ENCODE assay signal across 19 cellular contexts in genomic region chr21:42351626-42352432, GRCh38. TPM values are rescaled to one million over a fixed set of nuclear protein-coding genes. Genes with fewer than 3 reads are reported as not detected.
"Had no signal": no experiment of that assay in that cellular context is flagged by ENCODE, and none has a peak within 500 bp of the region (broad histone marks: within the 10 kb centered on the region; RNA-seq: fewer than 3 reads in every experiment).

No MANE protein-coding gene starts in this region.

- H3K27ac Mint-ChIP-seq: activated CD4-positive, alpha-beta memory T cell treated with anti-CD3 and anti-CD28 coated beads, Interleukin-2, amount 10 ng/mL, durations not matched to agents 7 days and 5 days had no signal

- ATAC-seq: gastrocnemius medialis, heart right ventricle had no signal

- H3K4me3 Mint-ChIP-seq: activated CD4-positive, alpha-beta memory T cell treated with anti-CD3 and anti-CD28 coated beads, Interleukin-2, amount 10 ng/mL, durations not matched to agents 7 days and 5 days had no signal

- H3K27ac ChIP-seq: adrenal gland, gastrocnemius medialis, heart right ventricle, parathyroid adenoma, right atrium auricular region had no signal

- DNase-seq: activated CD4-positive, alpha-beta memory T cell treated with anti-CD3 and anti-CD28 coated beads, Interleukin-2, amount 10 ng/mL, durations not matched to agents 7 days and 5 days; activated CD4-positive, alpha-beta T cell treated with anti-CD3 and anti-CD28 coated beads for 1 hour; activated gamma-delta T cell treated with Interleukin-2 at 50 U/mL for 16 hours; cortex of kidney; effector CD8-positive, alpha-beta T cell; gastrocnemius medialis; heart right ventricle; mesendoderm; stimulated activated CD4-positive, alpha-beta T cell treated with anti-CD3 and anti-CD28 coated beads, Interleukin-1b, Interleukin-23, amount 100 ng/mL, for 48 hours; stimulated activated naive CD4-positive, alpha-beta T cell treated with Interleukin-2 at 50 U/mL for 16 hours had no signal

- H3K4me3 ChIP-seq: adrenal gland, gastrocnemius medialis, heart right ventricle, right atrium auricular region had no signal

- H3K4me1 Mint-ChIP-seq: activated CD4-positive, alpha-beta memory T cell treated with anti-CD3 and anti-CD28 coated beads, Interleukin-2, amount 10 ng/mL, durations not matched to agents 7 days and 5 days had no signal

- H3K4me1 ChIP-seq: adrenal gland, gastrocnemius medialis, heart right ventricle, parathyroid adenoma, right atrium auricular region had no signal

- H3K36me3 ChIP-seq: adrenal gland, gastrocnemius medialis, heart right ventricle, right atrium auricular region had no signal

- H3K9me3 ChIP-seq: adrenal gland, gastrocnemius medialis had no signal

- H3K27me3 ChIP-seq: adrenal gland, right atrium auricular region had no signal

RNA-seq across cellular contexts. Expression of gene TFF2, which starts 1.0 kb away (rescaled TPM):
- total RNA-seq: activated CD4-positive, alpha-beta memory T cell treated with anti-CD3 and anti-CD28 coated beads, Interleukin-2, amount 10 ng/mL, durations not matched to agents 7 days and 5 days; adrenal gland; cardiac septum; gastrocnemius medialis; heart right ventricle; kidney epithelial cell; liver; right atrium auricular region; SK-MEL-5; temporal lobe; urinary bladder had no signal

RNA-seq across cellular contexts. Expression of gene TFF1, which starts 14.5 kb away (rescaled TPM):
- total RNA-seq: activated CD4-positive, alpha-beta memory T cell treated with anti-CD3 and anti-CD28 coated beads, Interleukin-2, amount 10 ng/mL, durations not matched to agents 7 days and 5 days; cardiac septum; gastrocnemius medialis; heart right ventricle; kidney epithelial cell; liver; right atrium auricular region; SK-MEL-5; temporal lobe; urinary bladder had no signal

RNA-seq across cellular contexts. Expression of gene TFF3, which starts 36.6 kb away (rescaled TPM):
- total RNA-seq: activated CD4-positive, alpha-beta memory T cell treated with anti-CD3 and anti-CD28 coated beads, Interleukin-2, amount 10 ng/mL, durations not matched to agents 7 days and 5 days; temporal lobe had no signal

RNA-seq across cellular contexts. Expression of gene TMPRSS3, which starts 44.0 kb away (rescaled TPM):
- total RNA-seq: cardiac septum, gastrocnemius medialis, temporal lobe, urinary bladder had no signal

RNA-seq across cellular contexts. Expression of gene UBASH3A, which starts 51.9 kb away (rescaled TPM):
- total RNA-seq: cardiac septum, kidney epithelial cell, SK-MEL-5, temporal lobe had no signal
